1 cellular context compared by ENCODE assay signal in the genomic region with DNA sequence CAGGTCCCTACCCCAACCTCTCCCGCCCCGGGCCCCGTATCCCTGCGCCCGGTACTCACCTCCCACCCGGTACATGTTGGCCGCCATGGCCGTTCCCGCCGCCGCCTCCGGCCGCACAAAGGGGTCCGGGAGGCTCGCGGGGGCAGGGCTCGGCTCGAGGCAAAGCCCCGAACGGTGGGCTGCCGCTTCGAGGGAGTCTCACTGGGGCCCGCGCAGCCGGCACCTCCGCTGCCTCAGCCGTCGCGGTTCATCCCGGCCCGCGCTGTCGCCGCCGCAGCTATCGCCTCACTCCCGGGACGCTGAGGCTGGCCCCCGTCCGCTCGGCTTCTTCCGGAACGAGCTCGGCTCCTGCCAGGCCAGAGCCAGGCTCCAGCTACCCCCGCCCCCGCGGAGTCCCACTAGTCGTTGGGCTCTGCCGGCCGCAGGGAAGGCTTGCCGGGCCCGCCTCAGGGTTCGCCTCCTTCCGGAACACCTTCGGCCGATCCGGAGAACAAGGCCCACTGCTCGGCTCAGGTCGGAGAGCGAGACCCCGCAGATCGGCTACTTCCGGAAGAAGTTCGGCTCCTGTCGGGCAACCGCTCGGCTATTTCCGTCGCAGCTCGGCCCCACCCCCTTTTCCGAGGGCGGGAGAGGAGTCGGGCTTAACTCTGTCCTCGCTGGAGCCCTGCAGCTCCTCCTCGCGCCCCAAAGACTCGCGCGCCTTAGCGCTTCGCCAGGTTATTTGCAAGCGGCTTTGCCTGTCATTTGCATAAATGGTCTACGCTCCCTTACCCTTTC.
TF ChIP-seq lines count a peak whose summit lies in the region.

TSS of gene MTA2 (minus strand) at position 502 of the 777 bp plus-strand sequence. CDS start at position 87, 415 bp downstream.

TF ChIP-seq in HEK293, 187 proteins besides CTCF, POLR2A, EP300 and RAD21 (continued from another document):
- no peak for TF ChIP-seq ZNF518A (tag by site-specific recombination; conservative IDR thresholded peaks at IDR 0.05; ENCODE audit: low read depth)
- TF ChIP-seq ZNF10 (tag by site-specific recombination; IDR thresholded peaks at IDR 0.05), result no peak
- no peak for TF ChIP-seq ZNF626 (tag by site-specific recombination; IDR thresholded peaks at IDR 0.05)
- TF ChIP-seq GLI2 (tag by site-specific recombination; IDR thresholded peaks at IDR 0.05; ENCODE audit: borderline replicate concordance, low read depth), result no peak
- no peak for TF ChIP-seq FEZF1 (tag by site-specific recombination; IDR thresholded peaks at IDR 0.05)
- TF ChIP-seq GLIS2 (tag by site-specific recombination; IDR thresholded peaks at IDR 0.05), result peak; percentile 36; the same call in 1 of the 2 replicates
- TF ChIP-seq, protein P1, sequence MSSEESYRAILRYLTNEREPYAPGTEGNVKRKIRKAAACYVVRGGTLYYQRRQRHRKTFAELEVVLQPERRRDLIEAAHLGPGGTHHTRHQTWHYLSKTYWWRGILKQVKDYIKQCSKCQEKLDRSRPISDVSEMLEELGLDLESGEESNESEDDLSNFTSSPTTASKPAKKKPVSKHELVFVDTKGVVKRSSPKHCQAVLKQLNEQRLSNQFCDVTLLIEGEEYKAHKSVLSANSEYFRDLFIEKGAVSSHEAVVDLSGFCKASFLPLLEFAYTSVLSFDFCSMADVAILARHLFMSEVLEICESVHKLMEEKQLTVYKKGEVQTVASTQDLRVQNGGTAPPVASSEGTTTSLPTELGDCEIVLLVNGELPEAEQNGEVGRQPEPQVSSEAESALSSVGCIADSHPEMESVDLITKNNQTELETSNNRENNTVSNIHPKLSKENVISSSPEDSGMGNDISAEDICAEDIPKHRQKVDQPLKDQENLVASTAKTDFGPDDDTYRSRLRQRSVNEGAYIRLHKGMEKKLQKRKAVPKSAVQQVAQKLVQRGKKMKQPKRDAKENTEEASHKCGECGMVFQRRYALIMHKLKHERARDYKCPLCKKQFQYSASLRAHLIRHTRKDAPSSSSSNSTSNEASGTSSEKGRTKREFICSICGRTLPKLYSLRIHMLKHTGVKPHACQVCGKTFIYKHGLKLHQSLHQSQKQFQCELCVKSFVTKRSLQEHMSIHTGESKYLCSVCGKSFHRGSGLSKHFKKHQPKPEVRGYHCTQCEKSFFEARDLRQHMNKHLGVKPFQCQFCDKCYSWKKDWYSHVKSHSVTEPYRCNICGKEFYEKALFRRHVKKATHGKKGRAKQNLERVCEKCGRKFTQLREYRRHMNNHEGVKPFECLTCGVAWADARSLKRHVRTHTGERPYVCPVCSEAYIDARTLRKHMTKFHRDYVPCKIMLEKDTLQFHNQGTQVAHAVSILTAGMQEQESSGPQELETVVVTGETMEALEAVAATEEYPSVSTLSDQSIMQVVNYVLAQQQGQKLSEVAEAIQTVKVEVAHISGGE (tag by site-specific recombination; conservative IDR thresholded peaks at IDR 0.05; ENCODE audit: low read depth), result peak; percentile 79
- 0 out of 2 replicates have a peak, but pooled peaks have one; percentile 20 for TF ChIP-seq ZNF580 (tag by site-specific recombination; IDR thresholded peaks at IDR 0.05)
- no peak for TF ChIP-seq HOXD13 (CRISPR knock-in tag; IDR thresholded peaks at IDR 0.05; ENCODE audit: borderline replicate concordance)
- TF ChIP-seq, protein P2, sequence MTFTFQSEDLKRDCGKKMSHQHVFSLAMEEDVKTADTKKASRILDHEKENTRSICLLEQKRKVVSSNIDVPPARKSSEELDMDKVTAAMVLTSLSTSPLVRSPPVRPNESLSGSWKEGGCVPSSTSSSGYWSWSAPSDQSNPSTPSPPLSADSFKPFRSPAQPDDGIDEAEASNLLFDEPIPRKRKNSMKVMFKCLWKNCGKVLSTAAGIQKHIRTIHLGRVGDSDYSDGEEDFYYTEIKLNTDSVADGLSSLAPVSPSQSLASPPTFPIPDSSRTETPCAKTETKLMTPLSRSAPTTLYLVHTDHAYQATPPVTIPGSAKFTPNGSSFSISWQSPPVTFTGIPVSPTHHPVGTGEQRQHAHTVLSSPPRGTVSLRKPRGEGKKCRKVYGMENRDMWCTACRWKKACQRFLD (tag by site-specific recombination; IDR thresholded peaks at IDR 0.05), result no peak
- no peak for TF ChIP-seq ZNF830 (tag by site-specific recombination; IDR thresholded peaks at IDR 0.05; ENCODE audit: low read depth)
- TF ChIP-seq, protein P3, sequence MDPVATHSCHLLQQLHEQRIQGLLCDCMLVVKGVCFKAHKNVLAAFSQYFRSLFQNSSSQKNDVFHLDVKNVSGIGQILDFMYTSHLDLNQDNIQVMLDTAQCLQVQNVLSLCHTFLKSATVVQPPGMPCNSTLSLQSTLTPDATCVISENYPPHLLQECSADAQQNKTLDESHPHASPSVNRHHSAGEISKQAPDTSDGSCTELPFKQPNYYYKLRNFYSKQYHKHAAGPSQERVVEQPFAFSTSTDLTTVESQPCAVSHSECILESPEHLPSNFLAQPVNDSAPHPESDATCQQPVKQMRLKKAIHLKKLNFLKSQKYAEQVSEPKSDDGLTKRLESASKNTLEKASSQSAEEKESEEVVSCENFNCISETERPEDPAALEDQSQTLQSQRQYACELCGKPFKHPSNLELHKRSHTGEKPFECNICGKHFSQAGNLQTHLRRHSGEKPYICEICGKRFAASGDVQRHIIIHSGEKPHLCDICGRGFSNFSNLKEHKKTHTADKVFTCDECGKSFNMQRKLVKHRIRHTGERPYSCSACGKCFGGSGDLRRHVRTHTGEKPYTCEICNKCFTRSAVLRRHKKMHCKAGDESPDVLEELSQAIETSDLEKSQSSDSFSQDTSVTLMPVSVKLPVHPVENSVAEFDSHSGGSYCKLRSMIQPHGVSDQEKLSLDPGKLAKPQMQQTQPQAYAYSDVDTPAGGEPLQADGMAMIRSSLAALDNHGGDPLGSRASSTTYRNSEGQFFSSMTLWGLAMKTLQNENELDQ (tag by site-specific recombination; IDR thresholded peaks at IDR 0.05; ENCODE audit: low read depth), result no peak
- TF ChIP-seq ZNF701 (tag by site-specific recombination; IDR thresholded peaks at IDR 0.05), result no peak
- no peak for TF ChIP-seq ZNF23 (tag by site-specific recombination; IDR thresholded peaks at IDR 0.05; ENCODE audit: borderline replicate concordance)
- TF ChIP-seq ZNF341 (tag by site-specific recombination; IDR thresholded peaks at IDR 0.05; ENCODE audit: low read depth), result no peak; the same call in 1 of the 2 replicates
- no peak for TF ChIP-seq ZNF274 (IDR thresholded peaks at IDR 0.05; ENCODE audit: low read length)
- no peak for TF ChIP-seq ZNF274 (tag by site-specific recombination; IDR thresholded peaks at IDR 0.05; ENCODE audit: borderline replicate concordance)
- peak; percentile 53 for TF ChIP-seq SP3 (tag by site-specific recombination; IDR thresholded peaks at IDR 0.05)
- TF ChIP-seq GLIS1 (tag by site-specific recombination; IDR thresholded peaks at IDR 0.05), result no peak
- no peak for TF ChIP-seq MEIS1 (CRISPR knock-in tag; IDR thresholded peaks at IDR 0.05; ENCODE audit: borderline replicate concordance)
- TF ChIP-seq ZNF645 (tag by site-specific recombination; IDR thresholded peaks at IDR 0.05), result no peak
- TF ChIP-seq ZNF140 (tag by site-specific recombination; IDR thresholded peaks at IDR 0.05), result no peak
- TF ChIP-seq ZNF664 (tag by site-specific recombination; IDR thresholded peaks at IDR 0.05), result no peak
- TF ChIP-seq ZNF133 (tag by site-specific recombination; IDR thresholded peaks at IDR 0.05), result no peak
- no peak for TF ChIP-seq ZNF174 (tag by site-specific recombination; IDR thresholded peaks at IDR 0.05)
- TF ChIP-seq KLF17 (tag by site-specific recombination; IDR thresholded peaks at IDR 0.05), result no peak
- TF ChIP-seq ZFP37 (tag by site-specific recombination; IDR thresholded peaks at IDR 0.05), result no peak
- no peak for TF ChIP-seq HOXC10 (CRISPR knock-in tag; IDR thresholded peaks at IDR 0.05)
- no peak for TF ChIP-seq OVOL3 (tag by site-specific recombination; IDR thresholded peaks at IDR 0.05)
